Comparison of ENCODE assay signal across 1 cellular context in the genomic region with DNA sequence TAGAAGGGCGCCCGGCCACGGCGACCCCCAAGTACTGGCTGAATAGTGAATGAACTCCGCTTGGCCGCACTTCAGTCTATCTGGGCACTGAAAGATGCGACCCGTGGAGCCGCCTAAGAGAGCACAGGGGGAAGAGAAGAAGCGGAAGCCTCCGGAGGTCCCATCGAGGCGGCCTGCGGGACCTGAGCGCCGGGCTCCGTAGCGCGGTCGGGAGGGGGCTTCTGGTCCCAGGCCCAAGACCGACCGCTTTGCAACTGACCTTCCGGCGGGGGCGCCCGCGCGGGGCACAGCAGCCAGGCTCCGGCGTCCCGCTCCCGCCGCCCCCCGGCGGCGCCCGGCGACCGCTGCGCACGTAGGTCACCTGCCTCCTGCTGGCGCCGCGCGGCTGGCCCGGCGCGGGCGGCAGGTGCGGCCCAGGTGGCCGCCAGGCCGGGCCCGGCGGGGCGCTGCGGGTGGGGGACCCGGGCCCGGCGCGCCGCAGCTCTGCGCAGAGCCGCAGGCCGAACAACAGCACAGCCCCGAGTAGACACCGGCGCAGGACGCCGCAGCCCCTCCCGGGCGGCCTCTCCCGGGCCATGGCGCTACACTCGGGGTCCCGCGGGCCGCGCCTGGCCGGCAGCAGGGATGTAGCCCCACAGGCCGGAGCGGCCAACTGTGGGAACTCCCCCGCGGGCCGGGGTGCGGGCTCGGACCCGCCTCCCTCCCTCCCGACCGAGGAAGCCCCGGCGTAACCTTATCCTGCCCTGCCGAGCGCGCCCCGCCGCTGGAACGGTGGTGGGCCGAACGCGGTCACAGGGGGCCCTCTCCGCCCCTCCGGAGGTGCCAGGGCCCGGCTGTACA.
TF ChIP-seq lines count a peak whose summit lies in the region.

A gene with protein sequence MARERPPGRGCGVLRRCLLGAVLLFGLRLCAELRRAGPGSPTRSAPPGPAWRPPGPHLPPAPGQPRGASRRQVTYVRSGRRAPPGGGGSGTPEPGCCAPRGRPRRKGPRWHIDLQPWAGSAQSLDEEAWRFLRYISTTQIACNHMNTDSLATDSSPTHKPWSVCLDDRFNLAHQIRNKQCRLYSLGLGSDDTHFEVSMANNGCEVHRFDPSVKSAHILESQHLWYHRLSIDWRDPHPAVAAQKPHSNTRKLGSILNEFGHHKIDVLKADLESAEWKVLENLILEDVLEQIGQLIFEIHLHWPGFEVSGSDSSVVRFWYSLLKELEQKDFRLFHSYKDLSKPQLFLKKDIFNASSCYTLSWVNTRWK (minus strand): TSS at position 654 of the 840 bp plus-strand sequence. CDS start 77 bp downstream, at position 577.

TF ChIP-seq in H1, 55 proteins besides CTCF, POLR2A, EP300 and RAD21 (continued from another document):
- TF ChIP-seq SP1 (IDR thresholded peaks at IDR 0.05; ENCODE audit: low read depth, low read length), result no peak
- TF ChIP-seq NRF1 (IDR thresholded peaks at IDR 0.05; ENCODE audit: low read depth, low read length), result no peak
- peak; percentile 53 for TF ChIP-seq ASH2L (IDR thresholded peaks at IDR 0.05; ENCODE audit: low read length)
